In the genomic region with DNA sequence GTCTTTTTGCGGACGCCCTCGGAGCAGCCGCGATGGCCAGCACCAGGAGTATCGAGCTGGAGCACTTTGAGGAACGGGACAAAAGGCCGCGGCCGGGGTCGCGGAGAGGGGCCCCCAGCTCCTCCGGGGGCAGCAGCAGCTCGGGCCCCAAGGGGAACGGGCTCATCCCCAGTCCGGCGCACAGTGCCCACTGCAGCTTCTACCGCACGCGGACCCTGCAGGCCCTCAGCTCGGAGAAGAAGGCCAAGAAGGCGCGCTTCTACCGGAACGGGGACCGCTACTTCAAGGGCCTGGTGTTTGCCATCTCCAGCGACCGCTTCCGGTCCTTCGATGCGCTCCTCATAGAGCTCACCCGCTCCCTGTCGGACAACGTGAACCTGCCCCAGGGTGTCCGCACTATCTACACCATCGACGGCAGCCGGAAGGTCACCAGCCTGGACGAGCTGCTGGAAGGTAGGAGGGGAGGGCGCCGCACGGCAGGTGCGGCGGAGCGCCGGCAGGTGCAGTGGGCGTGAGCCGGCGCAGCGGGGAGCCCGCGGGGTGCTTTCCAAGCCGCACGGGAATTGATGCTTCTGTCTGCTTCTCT, we compare ENCODE assay signal across 8 cellular contexts. TPM values are rescaled to one million over a fixed set of nuclear protein-coding genes. Genes with fewer than 3 reads are reported as not detected.
DNase-seq lines count a peak whose midpoint lies in the region; ATAC-seq and TF ChIP-seq lines count a peak whose summit lies in the region.

No MANE protein-coding gene starts in this region.

- H3K4me1 ChIP-seq in KMS-11 (ENCODE audit: low read depth, poor library complexity, severe bottlenecking) = peaks cover 40% of the 10 kb centered on the region

- ATAC-seq in GM19035 (IDR thresholded peaks at IDR 0.05; ENCODE audit: unreplicated experiment) = peak; percentile 50
- peak; percentile 52 for ATAC-seq in activated CD8-positive, alpha-beta T cell treated with anti-CD3 and anti-CD28 coated beads, Interleukin-2, amount 10 ng/mL, durations not matched to agents 7 days and 5 days

- H3K4me3 ChIP-seq in KMS-11 (IDR thresholded peaks at IDR 0.05; ENCODE audit: insufficient read depth, low read depth, low read length) = no peak overlapping the region
- peak overlapping the region; percentile 83 for H3K4me3 ChIP-seq in fibroblast of the aortic adventitia (ENCODE audit: low read depth, low read length)

- H3K27me3 ChIP-seq in KMS-11 (ENCODE audit: insufficient read depth, low read depth) = no peaks in the 10 kb centered on the region

- no peaks in the 10 kb centered on the region for H3K36me3 ChIP-seq in KMS-11 (ENCODE audit: insufficient read depth)

- H3K27ac ChIP-seq in C4-2B (peak overlapping the region; percentile 81), KMS-11 (peak overlapping the region; percentile 34)

- no peak for TF ChIP-seq CTCF in C4-2B (conservative IDR thresholded peaks at IDR 0.05)
- TF ChIP-seq CTCF in KMS-11 (conservative IDR thresholded peaks at IDR 0.05; ENCODE audit: low read depth, low read length) = no peak
- no peak for TF ChIP-seq CTCF in fibroblast of the aortic adventitia (IDR thresholded peaks at IDR 0.05; ENCODE audit: insufficient read depth, low read length)
- no peak for TF ChIP-seq CTCF in nephron progenitor cell (IDR thresholded peaks at IDR 0.05)

- peak overlapping the region; percentile 54; the same call in 1 of the 2 replicates for H3K9ac ChIP-seq in KMS-11

- no peaks in the 10 kb centered on the region for H3K79me2 ChIP-seq in KMS-11 (ENCODE audit: insufficient read depth, low read depth)

- POLR2A ChIA-PET in activated CD8-positive, alpha-beta T cell treated with anti-CD3 and anti-CD28 coated beads, Interleukin-2, amount 10 ng/mL, durations not matched to agents 7 days and 5 days (lab: Charles Lee) = interaction anchor here (0.9 kb wide), 1 partner anchor 36 kb away, joined by 3 read pairs; no protein-coding TSS in a partner anchor

- no peak overlapping the region for H3K27ac Mint-ChIP-seq in activated CD8-positive, alpha-beta T cell treated with anti-CD3 and anti-CD28 coated beads, Interleukin-2, amount 10 ng/mL, durations not matched to agents 7 days and 5 days
- H3K27ac Mint-ChIP-seq in nephron progenitor cell = no peak overlapping the region

- DNase-seq in activated CD8-positive, alpha-beta T cell treated with anti-CD3 and anti-CD28 coated beads, Interleukin-2, amount 10 ng/mL, durations not matched to agents 7 days and 5 days = peak; percentile 37
- DNase-seq in fibroblast of the aortic adventitia (ENCODE audit: low read depth) (peak; percentile 30), nephron progenitor cell (peak; percentile 42), NCI-H524 treated with DMSO at 0.1 percent for 48 hours (lab: John Stamatoyannopoulos, UW) (no peak)
- no peak for DNase-seq in stimulated activated CD4-positive, alpha-beta T cell treated with anti-CD3 and anti-CD28 coated beads, Interleukin-12 subunit alpha, Interleukin-12 subunit beta, amount 100 ng/mL, for 4 hours

- H3K4me2 ChIP-seq in KMS-11 = peak overlapping the region; percentile 83

- no peaks in the 10 kb centered on the region for H4K20me1 ChIP-seq in KMS-11 (ENCODE audit: insufficient read depth)

- no peaks in the 10 kb centered on the region for H3K36me3 Mint-ChIP-seq in activated CD8-positive, alpha-beta T cell treated with anti-CD3 and anti-CD28 coated beads, Interleukin-2, amount 10 ng/mL, durations not matched to agents 7 days and 5 days (ENCODE audit: low read depth)
- no peaks in the 10 kb centered on the region for H3K36me3 Mint-ChIP-seq in nephron progenitor cell (ENCODE audit: low read depth)

- no peaks in the 10 kb centered on the region for H3K9me3 Mint-ChIP-seq in activated CD8-positive, alpha-beta T cell treated with anti-CD3 and anti-CD28 coated beads, Interleukin-2, amount 10 ng/mL, durations not matched to agents 7 days and 5 days (ENCODE audit: insufficient read depth)
- H3K9me3 Mint-ChIP-seq in nephron progenitor cell = no peaks in the 10 kb centered on the region

- CTCF ChIA-PET in activated CD8-positive, alpha-beta T cell treated with anti-CD3 and anti-CD28 coated beads, Interleukin-2, amount 10 ng/mL, durations not matched to agents 7 days and 5 days (lab: Charles Lee) = no interaction called here

- H3K27me3 Mint-ChIP-seq in activated CD8-positive, alpha-beta T cell treated with anti-CD3 and anti-CD28 coated beads, Interleukin-2, amount 10 ng/mL, durations not matched to agents 7 days and 5 days (ENCODE audit: low read depth) = peaks cover 39% of the 10 kb centered on the region
- peaks cover 73% of the 10 kb centered on the region for H3K27me3 Mint-ChIP-seq in nephron progenitor cell (ENCODE audit: low read depth, poor library complexity)

- peak overlapping the region; percentile 89 for H2AFZ ChIP-seq in KMS-11 (ENCODE audit: low read depth)

- peaks cover 3% of the 10 kb centered on the region for H3K4me1 Mint-ChIP-seq in activated CD8-positive, alpha-beta T cell treated with anti-CD3 and anti-CD28 coated beads, Interleukin-2, amount 10 ng/mL, durations not matched to agents 7 days and 5 days (ENCODE audit: low read depth)
- peaks cover 6% of the 10 kb centered on the region for H3K4me1 Mint-ChIP-seq in nephron progenitor cell

- H3K4me3 Mint-ChIP-seq in activated CD8-positive, alpha-beta T cell treated with anti-CD3 and anti-CD28 coated beads, Interleukin-2, amount 10 ng/mL, durations not matched to agents 7 days and 5 days = peak overlapping the region; percentile 57
- H3K4me3 Mint-ChIP-seq in nephron progenitor cell = peak overlapping the region; percentile 82

RNA-seq across cellular contexts. Expression of a gene that starts 0.8 kb away (rescaled TPM):
- total RNA-seq in activated CD8-positive, alpha-beta T cell treated with anti-CD3 and anti-CD28 coated beads, Interleukin-2, amount 10 ng/mL, durations not matched to agents 7 days and 5 days = not detected
- total RNA-seq in fibroblast of the aortic adventitia (ENCODE audit: low replicate concordance) = 4.5 and 7.1 TPM in 2 replicates

Comparison
In these comparisons a context has a peak if more than half of its experiments do, and no peak if none do; other contexts are left out.
1. DNase-seq: peak in activated CD8-positive, alpha-beta T cell treated with anti-CD3 and anti-CD28 coated beads, Interleukin-2, amount 10 ng/mL, durations not matched to agents 7 days and 5 days (single experiment), fibroblast of the aortic adventitia (single experiment) and nephron progenitor cell (single experiment); none in NCI-H524 treated with DMSO at 0.1 percent for 48 hours (single experiment) and stimulated activated CD4-positive, alpha-beta T cell treated with anti-CD3 and anti-CD28 coated beads, Interleukin-12 subunit alpha, Interleukin-12 subunit beta, amount 100 ng/mL, for 4 hours (single experiment).